In genomic region chr9:133862585-133863041, GRCh38 we compare ENCODE assay signal across 1 cellular context.
TF ChIP-seq lines count a peak whose summit lies in the region.

No MANE protein-coding gene starts in this region.

TF ChIP-seq in HepG2, 621 proteins besides CTCF, POLR2A, EP300 and RAD21 (continued from another document):
- no peak for TF ChIP-seq ZBTB2 (CRISPR knock-in tag; IDR thresholded peaks at IDR 0.05; ENCODE audit: low read depth)
- TF ChIP-seq MIXL1 (CRISPR knock-in tag; IDR thresholded peaks at IDR 0.05) = no peak
- TF ChIP-seq YEATS4 (CRISPR knock-in tag; IDR thresholded peaks at IDR 0.05; ENCODE audit: borderline replicate concordance) = no peak
- TF ChIP-seq NKX3-1 (CRISPR knock-in tag; IDR thresholded peaks at IDR 0.05) = no peak
